20 cellular contexts compared by ENCODE assay signal in the genomic region with DNA sequence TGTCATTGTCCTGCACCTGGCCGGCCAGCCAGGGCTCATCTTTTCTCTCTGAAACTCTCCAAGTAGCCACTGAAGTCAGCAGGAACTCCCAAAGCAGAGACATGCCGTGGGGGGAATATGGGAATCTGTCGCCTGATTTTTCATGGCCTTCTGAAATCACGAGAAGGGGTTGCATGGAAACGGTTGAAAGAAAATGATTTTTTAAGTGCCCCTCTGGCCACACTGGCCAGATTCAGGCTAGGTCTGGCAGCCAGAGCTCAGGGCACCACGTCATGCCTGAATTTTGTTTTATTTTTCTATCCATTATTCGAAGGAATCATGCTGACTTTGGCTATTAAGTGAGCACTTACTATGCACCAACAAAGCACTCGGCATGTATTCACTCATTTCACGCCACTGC.
"Had no signal": no experiment of that assay in that cellular context is flagged by ENCODE, and none has a peak within 500 bp of the region (broad histone marks: within the 10 kb centered on the region; RNA-seq: fewer than 3 reads in every experiment).

No MANE protein-coding gene starts in this region.

- H3K36me3 ChIP-seq: heart right ventricle, left ventricle myocardium inferior, ovary, stomach, upper lobe of right lung had no signal

- ATAC-seq: heart right ventricle, right cardiac atrium, upper lobe of right lung had no signal

- H3K4me3 Mint-ChIP-seq: activated B cell treated with CpG ODN at 0.5 μM for 24 hours; activated CD4-positive, alpha-beta memory T cell treated with anti-CD3 and anti-CD28 coated beads for 36 hours; activated naive CD8-positive, alpha-beta T cell treated with anti-CD3 and anti-CD28 coated beads, Interleukin-2, amount 50 U/mL, for 24 hours; central memory CD8-positive, alpha-beta T cell had no signal

- H3K27me3 ChIP-seq: ovary, upper lobe of right lung had no signal

- H3K27ac ChIP-seq: coronary artery, heart right ventricle, left ventricle myocardium inferior, ovary, psoas muscle, stomach, upper lobe of right lung had no signal

- H3K27ac Mint-ChIP-seq: activated B cell treated with CpG ODN at 0.5 μM for 24 hours; activated CD4-positive, alpha-beta memory T cell treated with anti-CD3 and anti-CD28 coated beads for 36 hours; activated naive CD8-positive, alpha-beta T cell treated with anti-CD3 and anti-CD28 coated beads, Interleukin-2, amount 50 U/mL, for 24 hours had no signal

- H3K4me3 ChIP-seq: coronary artery, heart right ventricle, left ventricle myocardium inferior, ovary, psoas muscle, stomach, upper lobe of right lung had no signal

- H3K4me1 Mint-ChIP-seq: activated B cell treated with CpG ODN at 0.5 μM for 24 hours; activated naive CD8-positive, alpha-beta T cell treated with anti-CD3 and anti-CD28 coated beads, Interleukin-2, amount 50 U/mL, for 24 hours; central memory CD8-positive, alpha-beta T cell had no signal

- DNase-seq: activated B cell treated with CpG ODN at 0.5 μM for 24 hours; activated CD4-positive, alpha-beta memory T cell treated with anti-CD3 and anti-CD28 coated beads for 36 hours; activated CD4-positive, alpha-beta T cell treated with anti-CD3 and anti-CD28 coated beads for 4 hours; activated naive CD4-positive, alpha-beta T cell; activated naive CD8-positive, alpha-beta T cell treated with anti-CD3 and anti-CD28 coated beads, Interleukin-2, amount 50 U/mL, for 24 hours; activated T-cell treated with anti-CD3 and anti-CD28 coated beads for 4 hours; anterior cingulate cortex; heart right ventricle; left ventricle myocardium inferior; ovary; psoas muscle; right cardiac atrium; small intestine; stimulated activated CD4-positive, alpha-beta T cell treated with anti-CD3 and anti-CD28 coated beads, Interleukin-15, amount 100 ng/mL, for 24 hours; stimulated activated CD4-positive, alpha-beta T cell treated with anti-CD3 and anti-CD28 coated beads, Interleukin-4, amount 100 ng/mL, for 1 hour; stomach; T-helper 9 cell; upper lobe of right lung had no signal

- H3K4me1 ChIP-seq: heart right ventricle, left ventricle myocardium inferior, psoas muscle, upper lobe of right lung had no signal

- H3K9me3 ChIP-seq: ovary, psoas muscle, upper lobe of right lung had no signal
